Comparison of ENCODE assay signal across 1 cellular context in genomic region chr2:10412380-10412779, GRCh38.
A peak's percentile ranks its signal among the peaks of the same experiment; 100 is the strongest.
TF ChIP-seq lines count a peak whose summit lies in the region.

No MANE protein-coding gene starts in this region.

TF ChIP-seq in HepG2, 621 proteins besides CTCF, POLR2A, EP300 and RAD21 (continued from another document):
- TF ChIP-seq THAP9 (CRISPR knock-in tag; IDR thresholded peaks at IDR 0.05; ENCODE audit: borderline replicate concordance) (peak; percentile 22; the same call in 1 of the 2 replicates), ZKSCAN5 (CRISPR knock-in tag; IDR thresholded peaks at IDR 0.05) (no peak), TMF1 (CRISPR knock-in tag; IDR thresholded peaks at IDR 0.05; ENCODE audit: low read depth) (no peak), ZFP62 (CRISPR knock-in tag; IDR thresholded peaks at IDR 0.05) (no peak), MIXL1 (CRISPR knock-in tag; IDR thresholded peaks at IDR 0.05) (no peak), TBX2 (CRISPR knock-in tag; IDR thresholded peaks at IDR 0.05; ENCODE audit: borderline replicate concordance) (no peak), ZFP41 (CRISPR knock-in tag; IDR thresholded peaks at IDR 0.05; ENCODE audit: borderline replicate concordance) (no peak), DZIP1 (CRISPR knock-in tag; IDR thresholded peaks at IDR 0.05) (no peak), AGO1 (IDR thresholded peaks at IDR 0.05; ENCODE audit: low read depth, low read length, poor library complexity, severe bottlenecking) (no peak), ZNF614 (CRISPR knock-in tag; IDR thresholded peaks at IDR 0.05; ENCODE audit: borderline replicate concordance) (no peak), ELF1 (CRISPR knock-in tag; IDR thresholded peaks at IDR 0.05) (no peak), HNF1B (CRISPR knock-in tag; IDR thresholded peaks at IDR 0.05) (no peak), GABPB1 (CRISPR knock-in tag; IDR thresholded peaks at IDR 0.05) (peak; percentile 75), ARID5B (CRISPR knock-in tag; IDR thresholded peaks at IDR 0.05) (no peak), BATF2 (CRISPR knock-in tag; IDR thresholded peaks at IDR 0.05) (no peak), ZBTB37 (CRISPR knock-in tag; IDR thresholded peaks at IDR 0.05) (no peak), ZNF33B (CRISPR knock-in tag; IDR thresholded peaks at IDR 0.05) (no peak), ZFP36L2 (CRISPR knock-in tag; IDR thresholded peaks at IDR 0.05) (no peak), ZNF589 (CRISPR knock-in tag; conservative IDR thresholded peaks at IDR 0.05) (no peak), MED1 (CRISPR knock-in tag; IDR thresholded peaks at IDR 0.05) (no peak), USF2 (IDR thresholded peaks at IDR 0.05; ENCODE audit: low read depth, low read length) (peak; percentile 69), USF2 (CRISPR knock-in tag; IDR thresholded peaks at IDR 0.05; ENCODE audit: borderline replicate concordance) (peak; percentile 83; the same call in 1 of the 2 replicates), ZNF781 (CRISPR knock-in tag; IDR thresholded peaks at IDR 0.05; ENCODE audit: borderline replicate concordance, not compliant biosample characterization) (no peak), KAT7 (CRISPR knock-in tag; IDR thresholded peaks at IDR 0.05; ENCODE audit: borderline replicate concordance) (no peak), ZNF264 (CRISPR knock-in tag; IDR thresholded peaks at IDR 0.05) (no peak), MAZ (IDR thresholded peaks at IDR 0.05; ENCODE audit: borderline replicate concordance, low read depth, low read length) (no peak), MAZ (CRISPR knock-in tag; IDR thresholded peaks at IDR 0.05; ENCODE audit: low read depth) (no peak), HMGXB4 (CRISPR knock-in tag; IDR thresholded peaks at IDR 0.05; ENCODE audit: borderline replicate concordance in 1 of 2, low read depth in 1 of 2) (no peak), ZNF460 (CRISPR knock-in tag; IDR thresholded peaks at IDR 0.05; ENCODE audit: borderline replicate concordance) (no peak), ZNF530 (CRISPR knock-in tag; IDR thresholded peaks at IDR 0.05; ENCODE audit: low read depth) (no peak), POGZ (CRISPR knock-in tag; IDR thresholded peaks at IDR 0.05) (peak; percentile 88), GPN1 (CRISPR knock-in tag; IDR thresholded peaks at IDR 0.05; ENCODE audit: borderline replicate concordance) (no peak), MAFK (conservative IDR thresholded peaks at IDR 0.05 in 1 of 2, IDR thresholded peaks at IDR 0.05 in 1 of 2; ENCODE audit: low read length in 2 of 2) (no peak), CREB1 (IDR thresholded peaks at IDR 0.05) (no peak), CREB1 (CRISPR knock-in tag; IDR thresholded peaks at IDR 0.05) (peak; percentile 81), ZNF703 (CRISPR knock-in tag; IDR thresholded peaks at IDR 0.05; ENCODE audit: borderline replicate concordance) (no peak), ZNF605 (CRISPR knock-in tag; IDR thresholded peaks at IDR 0.05) (0 out of 2 replicates have a peak, but pooled peaks have one; percentile 30), CEBPZ (IDR thresholded peaks at IDR 0.05; ENCODE audit: low read length) (no peak), NFYB (CRISPR knock-in tag; IDR thresholded peaks at IDR 0.05) (peak; percentile 81), HHEX (CRISPR knock-in tag; IDR thresholded peaks at IDR 0.05) (no peak), ZNF44 (CRISPR knock-in tag; IDR thresholded peaks at IDR 0.05) (no peak), NFYC (CRISPR knock-in tag; IDR thresholded peaks at IDR 0.05) (peak; percentile 89), SMARCC2 (IDR thresholded peaks at IDR 0.05) (no peak), BCL6 (CRISPR knock-in tag; IDR thresholded peaks at IDR 0.05) (no peak), SMYD3 (CRISPR knock-in tag; IDR thresholded peaks at IDR 0.05) (no peak), TAF1 (CRISPR knock-in tag; IDR thresholded peaks at IDR 0.05) (no peak)
